ENCODE assay signal across 18 cellular contexts in genomic region chr4:104989363-104989762, GRCh38.
DNase-seq lines count a peak whose midpoint lies in the region; ATAC-seq and TF ChIP-seq lines count a peak whose summit lies in the region.
"Had no signal": no experiment of that assay in that cellular context is flagged by ENCODE, and none has a peak within 500 bp of the region (broad histone marks: within the 10 kb centered on the region; RNA-seq: fewer than 3 reads in every experiment).

No MANE protein-coding gene starts in this region.

- no peaks in the 10 kb centered on the region for H4K20me1 ChIP-seq in GM23338 (replicated peaks; ENCODE audit: insufficient read depth)

- H3K4me2 ChIP-seq in GM23338 = no peak overlapping the region

- H3K27ac ChIP-seq in GM23338 (ENCODE audit: low read depth) = no peak overlapping the region
- H3K27ac ChIP-seq: neutrophil, thoracic aorta had no signal

- peak; percentile 3 to 40 (median 3) for DNase-seq in NCI-H1417 (lab: John Stamatoyannopoulos, UW)
- DNase-seq in NCI-H1417 treated with DMSO at 0.1 percent for 48 hours (lab: John Stamatoyannopoulos, UW) = no peak
- DNase-seq in NCI-H446 (lab: John Stamatoyannopoulos, UW) = peak; percentile 19 to 69
- DNase-seq in cardiac fibroblast (ENCODE audit: low read depth in 2 of 2) = peak; percentile 5 to 34
- DNase-seq in retinal pigment epithelial cell (ENCODE audit: low read depth) = peak; percentile 62
- no peak for DNase-seq in GM23338 (ENCODE audit: low spot score)
- no peak for DNase-seq in stimulated activated effector memory CD8-positive, alpha-beta T cell treated with anti-CD3 and anti-CD28 coated beads, Interleukin-12 subunit alpha, Interleukin-12 subunit beta, amount 100 ng/mL, for 72 hours (ENCODE audit: low spot score in 2 of 2)
- DNase-seq: 8988T; activated CD4-positive, alpha-beta memory T cell treated with anti-CD3 and anti-CD28 coated beads, Interleukin-2, amount 10 ng/mL, durations not matched to agents 7 days and 5 days; activated gamma-delta T cell treated with Interleukin-2 at 50 U/mL for 16 hours; central memory CD4-positive, alpha-beta T cell; mesenchymal stem cell; NCI-H187; T-helper 9 cell had no signal

- H3K79me2 ChIP-seq in GM23338 (replicated peaks; ENCODE audit: insufficient read depth) = no peaks in the 10 kb centered on the region

- no peaks in the 10 kb centered on the region for H3K9me3 Mint-ChIP-seq in GM23338
- H3K9me3 Mint-ChIP-seq in stimulated activated effector memory CD8-positive, alpha-beta T cell treated with anti-CD3 and anti-CD28 coated beads, Interleukin-12 subunit alpha, Interleukin-12 subunit beta, amount 100 ng/mL, for 72 hours = no peaks in the 10 kb centered on the region

- H3K4me3 ChIP-seq in cardiac fibroblast (replicated peaks in 1 of 2; ENCODE audit: low read depth in 2 of 2, low read length in 2 of 2) (no peak overlapping the region), retinal pigment epithelial cell (ENCODE audit: low read length) (no peak overlapping the region), GM23338 (no peak overlapping the region)
- H3K4me3 ChIP-seq: thoracic aorta had no signal

- H3K4me1 Mint-ChIP-seq in GM23338 = no peaks in the 10 kb centered on the region
- H3K4me1 Mint-ChIP-seq in stimulated activated effector memory CD8-positive, alpha-beta T cell treated with anti-CD3 and anti-CD28 coated beads, Interleukin-12 subunit alpha, Interleukin-12 subunit beta, amount 100 ng/mL, for 72 hours = no peaks in the 10 kb centered on the region
- H3K4me1 Mint-ChIP-seq: activated CD4-positive, alpha-beta memory T cell treated with anti-CD3 and anti-CD28 coated beads, Interleukin-2, amount 10 ng/mL, durations not matched to agents 7 days and 5 days had no signal

- TF ChIP-seq CTCF in cardiac fibroblast (IDR thresholded peaks at IDR 0.05; ENCODE audit: low read depth, low read length) (no peak), retinal pigment epithelial cell (conservative IDR thresholded peaks at IDR 0.05; ENCODE audit: low read depth, low read length) (no peak), GM23338 (conservative IDR thresholded peaks at IDR 0.05; ENCODE audit: low read depth in 2 of 2) (no peak)

- H3K36me3 Mint-ChIP-seq in GM23338 (ENCODE audit: low read depth) = no peaks in the 10 kb centered on the region
- no peaks in the 10 kb centered on the region for H3K36me3 Mint-ChIP-seq in stimulated activated effector memory CD8-positive, alpha-beta T cell treated with anti-CD3 and anti-CD28 coated beads, Interleukin-12 subunit alpha, Interleukin-12 subunit beta, amount 100 ng/mL, for 72 hours

- no peaks in the 10 kb centered on the region for H3K9me2 ChIP-seq in GM23338 (ENCODE audit: insufficient read depth)

- H3K4me3 Mint-ChIP-seq in GM23338 = no peak overlapping the region
- no peak overlapping the region for H3K4me3 Mint-ChIP-seq in stimulated activated effector memory CD8-positive, alpha-beta T cell treated with anti-CD3 and anti-CD28 coated beads, Interleukin-12 subunit alpha, Interleukin-12 subunit beta, amount 100 ng/mL, for 72 hours
- H3K4me3 Mint-ChIP-seq: activated CD4-positive, alpha-beta memory T cell treated with anti-CD3 and anti-CD28 coated beads, Interleukin-2, amount 10 ng/mL, durations not matched to agents 7 days and 5 days had no signal

- no peak overlapping the region for H3K27ac Mint-ChIP-seq in GM23338
- no peak overlapping the region for H3K27ac Mint-ChIP-seq in stimulated activated effector memory CD8-positive, alpha-beta T cell treated with anti-CD3 and anti-CD28 coated beads, Interleukin-12 subunit alpha, Interleukin-12 subunit beta, amount 100 ng/mL, for 72 hours
- H3K27ac Mint-ChIP-seq: activated CD4-positive, alpha-beta memory T cell treated with anti-CD3 and anti-CD28 coated beads, Interleukin-2, amount 10 ng/mL, durations not matched to agents 7 days and 5 days had no signal

- no peaks in the 10 kb centered on the region for H3K27me3 ChIP-seq in GM23338 (ENCODE audit: insufficient read depth)
- H3K27me3 ChIP-seq: neutrophil had no signal

- ATAC-seq in GM23338 = no peak
- no peak for ATAC-seq in stimulated activated effector memory CD8-positive, alpha-beta T cell treated with anti-CD3 and anti-CD28 coated beads, Interleukin-12 subunit alpha, Interleukin-12 subunit beta, amount 100 ng/mL, for 72 hours
- no peak for ATAC-seq in HG02759 (IDR thresholded peaks at IDR 0.05; ENCODE audit: unreplicated experiment)
- ATAC-seq: Panc1 had no signal

- H3K36me3 ChIP-seq in GM23338 (ENCODE audit: insufficient read depth) = no peaks in the 10 kb centered on the region
- H3K36me3 ChIP-seq: neutrophil, thoracic aorta had no signal

- H2AFZ ChIP-seq in GM23338 = no peak overlapping the region

- H3K27me3 Mint-ChIP-seq in GM23338 (ENCODE audit: insufficient read depth, low read depth, poor library complexity) = peaks cover 3% of the 10 kb centered on the region
- H3K27me3 Mint-ChIP-seq: activated CD4-positive, alpha-beta memory T cell treated with anti-CD3 and anti-CD28 coated beads, Interleukin-2, amount 10 ng/mL, durations not matched to agents 7 days and 5 days had no signal

- no peaks in the 10 kb centered on the region for H3F3A ChIP-seq in GM23338 (replicated peaks; ENCODE audit: low read depth)

- H3K4me1 ChIP-seq in GM23338 (ENCODE audit: insufficient read depth) = no peaks in the 10 kb centered on the region

TF ChIP-seq in GM23338, 12 proteins besides CTCF, POLR2A, EP300 and RAD21:
- TF ChIP-seq ZNF114 (CRISPR knock-in tag; IDR thresholded peaks at IDR 0.05) (no peak), ZNF331 (CRISPR knock-in tag; IDR thresholded peaks at IDR 0.05; ENCODE audit: low read depth) (no peak), POLR2AphosphoS5 (IDR thresholded peaks at IDR 0.05; ENCODE audit: low read depth) (no peak)
- TF ChIP-seq, protein P1, sequence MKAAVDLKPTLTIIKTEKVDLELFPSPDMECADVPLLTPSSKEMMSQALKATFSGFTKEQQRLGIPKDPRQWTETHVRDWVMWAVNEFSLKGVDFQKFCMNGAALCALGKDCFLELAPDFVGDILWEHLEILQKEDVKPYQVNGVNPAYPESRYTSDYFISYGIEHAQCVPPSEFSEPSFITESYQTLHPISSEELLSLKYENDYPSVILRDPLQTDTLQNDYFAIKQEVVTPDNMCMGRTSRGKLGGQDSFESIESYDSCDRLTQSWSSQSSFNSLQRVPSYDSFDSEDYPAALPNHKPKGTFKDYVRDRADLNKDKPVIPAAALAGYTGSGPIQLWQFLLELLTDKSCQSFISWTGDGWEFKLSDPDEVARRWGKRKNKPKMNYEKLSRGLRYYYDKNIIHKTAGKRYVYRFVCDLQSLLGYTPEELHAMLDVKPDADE (IDR thresholded peaks at IDR 0.05) = no peak

Comparison
In these comparisons a context has a peak if more than half of its experiments do, and no peak if none do; other contexts are left out.
1. DNase-seq: peak in NCI-H1417 (3 of 3), NCI-H446 (2 of 2), cardiac fibroblast (2 of 2) and retinal pigment epithelial cell (single experiment); none in NCI-H1417 treated with DMSO at 0.1 percent for 48 hours (single experiment), GM23338 (single experiment) and stimulated activated effector memory CD8-positive, alpha-beta T cell treated with anti-CD3 and anti-CD28 coated beads, Interleukin-12 subunit alpha, Interleukin-12 subunit beta, amount 100 ng/mL, for 72 hours (0 of 2).